Comparison of ENCODE assay signal across 1 cellular context in genomic region chr1:200027264-200027823, GRCh38.
TF ChIP-seq lines count a peak whose summit lies in the region.

Gene NR5A2, plus strand, starts transcription at chr1:200027710. Its CDS starts 138 bp downstream, at chr1:200027848.

TF ChIP-seq in SK-N-SH, 30 proteins besides CTCF, POLR2A, EP300 and RAD21:
- TF ChIP-seq GABPA (IDR thresholded peaks at IDR 0.05; ENCODE audit: low read depth), result no peak
